ENCODE assay signal across 8 cellular contexts in the genomic region with DNA sequence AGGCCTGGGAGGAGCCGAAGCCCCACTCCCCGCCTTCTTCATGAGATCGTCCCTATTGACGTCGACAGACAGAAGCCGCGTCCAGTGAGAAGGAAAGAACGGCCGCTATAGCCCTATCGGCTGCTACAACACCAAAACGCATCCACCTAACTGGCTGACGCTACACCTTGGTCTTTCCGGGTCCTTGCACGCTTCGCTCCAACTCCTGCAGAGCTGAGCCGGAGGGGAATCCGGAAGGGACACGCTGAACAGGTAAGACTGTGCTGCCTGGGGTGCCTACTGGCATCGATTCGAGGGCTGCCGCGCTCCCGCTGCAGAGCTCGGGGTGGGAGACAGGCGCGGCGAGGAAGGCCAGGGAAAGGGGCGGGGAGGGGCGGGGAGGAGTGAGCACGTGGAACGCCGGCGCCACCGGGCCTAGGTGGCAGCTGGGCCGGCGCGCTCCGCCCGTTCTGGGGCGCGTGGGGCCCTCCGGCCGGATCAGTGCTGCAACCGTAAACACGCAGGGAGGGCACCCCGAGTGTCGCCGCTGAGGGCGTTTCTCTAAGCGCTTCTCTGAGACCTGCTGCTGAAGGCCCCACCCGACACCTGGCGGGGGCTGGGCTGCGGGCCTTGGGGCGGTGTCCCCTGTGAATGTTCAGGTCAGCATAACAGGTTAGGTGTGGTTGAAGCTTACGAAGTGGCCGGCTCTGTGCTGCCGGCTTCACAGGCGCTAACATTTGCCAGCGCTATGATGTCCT. TPM values are rescaled to one million over a fixed set of nuclear protein-coding genes. Genes with fewer than 3 reads are reported as not detected.
A peak's percentile ranks its signal among the peaks of the same experiment; 100 is the strongest.
DNase-seq lines count a peak whose midpoint lies in the region; ATAC-seq lines count a peak whose summit lies in the region.

A gene with protein sequence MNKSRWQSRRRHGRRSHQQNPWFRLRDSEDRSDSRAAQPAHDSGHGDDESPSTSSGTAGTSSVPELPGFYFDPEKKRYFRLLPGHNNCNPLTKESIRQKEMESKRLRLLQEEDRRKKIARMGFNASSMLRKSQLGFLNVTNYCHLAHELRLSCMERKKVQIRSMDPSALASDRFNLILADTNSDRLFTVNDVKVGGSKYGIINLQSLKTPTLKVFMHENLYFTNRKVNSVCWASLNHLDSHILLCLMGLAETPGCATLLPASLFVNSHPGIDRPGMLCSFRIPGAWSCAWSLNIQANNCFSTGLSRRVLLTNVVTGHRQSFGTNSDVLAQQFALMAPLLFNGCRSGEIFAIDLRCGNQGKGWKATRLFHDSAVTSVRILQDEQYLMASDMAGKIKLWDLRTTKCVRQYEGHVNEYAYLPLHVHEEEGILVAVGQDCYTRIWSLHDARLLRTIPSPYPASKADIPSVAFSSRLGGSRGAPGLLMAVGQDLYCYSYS (plus strand): TSS at position 173 of the 737 bp plus-strand sequence. CDS start 11,515 bp downstream, outside the sequence.

- H3K36me3 ChIP-seq in effector memory CD4-positive, alpha-beta T cell (ENCODE audit: control insufficient read depth, insufficient read depth, low read length), result no peaks in the 10 kb centered on the region

- H3K9me3 ChIP-seq in effector memory CD4-positive, alpha-beta T cell (ENCODE audit: control insufficient read depth, low read length), result no peaks in the 10 kb centered on the region

- H3K4me1 ChIP-seq in effector memory CD4-positive, alpha-beta T cell (ENCODE audit: control insufficient read depth, insufficient read depth, low read length, poor library complexity, severe bottlenecking), result peaks cover 12% of the 10 kb centered on the region

- peak within 1 kb of the TSS; percentile 68 for H3K27ac ChIP-seq in effector memory CD4-positive, alpha-beta T cell (ENCODE audit: insufficient read depth, low read length, poor library complexity, severe bottlenecking)

- DNase-seq in COLO829 (ENCODE audit: low spot score), result peak; percentile 97
- peak; percentile 94 for DNase-seq in HT1080 (ENCODE audit: low read depth)
- DNase-seq in NOMO-1 (lab: John Stamatoyannopoulos, UW; ENCODE audit: unreplicated experiment in 2 of 2), result peak; percentile 98
- peak; percentile 94 for DNase-seq in activated CD8-positive, alpha-beta memory T cell treated with anti-CD3 and anti-CD28 coated beads for 24 hours
- DNase-seq in effector memory CD4-positive, alpha-beta T cell, result peak; percentile 89 to 93 (median 92)
- DNase-seq in lung microvascular endothelial cell (ENCODE audit: low read depth in 2 of 2), result peak; percentile 98
- DNase-seq in stimulated activated CD8-positive, alpha-beta memory T cell treated with anti-CD3 and anti-CD28 coated beads, Interleukin-12 subunit alpha, Interleukin-12 subunit beta, amount 100 ng/mL, for 1 hour (ENCODE audit: low read depth), result peak; percentile 83

- peak within 1 kb of the TSS; percentile 50 for H3K4me3 ChIP-seq in effector memory CD4-positive, alpha-beta T cell (ENCODE audit: insufficient read depth, low read depth, low read length, poor library complexity, severe bottlenecking)

- ATAC-seq in GM21367 (IDR thresholded peaks at IDR 0.05; ENCODE audit: unreplicated experiment), result peak; percentile 93

- H3K27me3 ChIP-seq in effector memory CD4-positive, alpha-beta T cell (replicated peaks; ENCODE audit: control insufficient read depth, insufficient read depth, low read length, poor library complexity, severe bottlenecking), result no peaks in the 10 kb centered on the region

RNA-seq across cellular contexts. Expression of the gene that starts here (rescaled TPM):
- 9.5 and 19.3 TPM in 2 replicates for total RNA-seq in HT1080 (2014; rRNA removed; shearing (Covaris generic))
- 11.5 and 13.8 TPM in 2 replicates for polyA plus RNA-seq in HT1080 (2015; cell fraction: cytosol; rRNA removed)
- polyA plus RNA-seq in HT1080 (2015; cell fraction: nucleus; rRNA removed), result 35.6 and 36.5 TPM in 2 replicates
- total RNA-seq in lung microvascular endothelial cell, result 3.7 and 6.7 TPM in 2 replicates

Comparison
In these comparisons a context has a peak if more than half of its experiments do, and no peak if none do; other contexts are left out.
1. Peak in every context shown above with its lines: DNase-seq, ATAC-seq, H3K4me3 ChIP-seq and H3K27ac ChIP-seq.